18 cellular contexts compared by ENCODE assay signal in genomic region chr9:94082956-94083355, GRCh38. TPM values are rescaled to one million over a fixed set of nuclear protein-coding genes. Genes with fewer than 3 reads are reported as not detected.
DNase-seq lines count a peak whose midpoint lies in the region; ATAC-seq and TF ChIP-seq lines count a peak whose summit lies in the region.
"Had no signal": no experiment of that assay in that cellular context is flagged by ENCODE, and none has a peak within 500 bp of the region (broad histone marks: within the 10 kb centered on the region; RNA-seq: fewer than 3 reads in every experiment).

No MANE protein-coding gene starts in this region.

- H3K9me3 ChIP-seq in heart right ventricle (no peaks in the 10 kb centered on the region), neural cell (ENCODE audit: low read length) (no peaks in the 10 kb centered on the region), upper lobe of right lung (no peaks in the 10 kb centered on the region)

- no peak for TF ChIP-seq CTCF in heart right ventricle (IDR thresholded peaks at IDR 0.05)
- no peak for TF ChIP-seq CTCF in neural cell (IDR thresholded peaks at IDR 0.05; ENCODE audit: poor library complexity, severe bottlenecking)
- TF ChIP-seq CTCF in upper lobe of right lung (IDR thresholded peaks at IDR 0.05): no peak

- peaks cover 3% of the 10 kb centered on the region for H3F3A ChIP-seq in neural cell (ENCODE audit: insufficient read depth, low read length, poor library complexity, severe bottlenecking)

- H3K79me2 ChIP-seq in neural cell (replicated peaks; ENCODE audit: insufficient read depth, low read length): no peaks in the 10 kb centered on the region

- no peak for DNase-seq in T-helper 2 cell treated with Interferon-gamma antibody and Interleukin-4, amounts not matched to agents 5 μg/mL and 100 μg/mL, for 36 hours (ENCODE audit: low spot score)
- DNase-seq in T-helper 2 cell (no peak), heart right ventricle (no peak), upper lobe of right lung (no peak)
- DNase-seq: activated CD4-positive, alpha-beta T cell treated with anti-CD3 and anti-CD28 coated beads for 48 hours; activated naive CD4-positive, alpha-beta T cell treated with anti-CD3 and anti-CD28 coated beads, Interleukin-2, amount 10 ng/mL, durations not matched to agents 7 days and 5 days; brain microvascular endothelial cell; effector memory CD4-positive, alpha-beta T cell; foreskin fibroblast; NCI-H1930; NCI-H524 treated with DMSO at 0.1 percent for 48 hours; stimulated activated CD4-positive, alpha-beta T cell treated with anti-CD3 and anti-CD28 coated beads, Interleukin-4, amount 100 ng/mL, for 1 hour; trophoblast cell had no signal

- peaks cover 3% of the 10 kb centered on the region for H3K36me3 Mint-ChIP-seq in T-helper 2 cell treated with Interferon-gamma antibody and Interleukin-4, amounts not matched to agents 5 μg/mL and 100 μg/mL, for 36 hours (ENCODE audit: low read depth)
- H3K36me3 Mint-ChIP-seq: activated naive CD4-positive, alpha-beta T cell treated with anti-CD3 and anti-CD28 coated beads, Interleukin-2, amount 10 ng/mL, durations not matched to agents 7 days and 5 days had no signal

- TF ChIP-seq EP300 in neural cell (conservative IDR thresholded peaks at IDR 0.05; ENCODE audit: poor library complexity, severe bottlenecking): no peak

- no peak overlapping the region for H3K4me2 ChIP-seq in neural cell (ENCODE audit: low read length)

- peaks cover 0 to 4% (median 0%) of the 10 kb centered on the region in 9 donors for H3K36me3 ChIP-seq in heart right ventricle
- no peaks in the 10 kb centered on the region for H3K36me3 ChIP-seq in neural cell (ENCODE audit: insufficient read depth, low read length)
- no peaks in the 10 kb centered on the region for H3K36me3 ChIP-seq in upper lobe of right lung
- H3K36me3 ChIP-seq: brain microvascular endothelial cell had no signal

- H3K9me3 Mint-ChIP-seq in T-helper 2 cell treated with Interferon-gamma antibody and Interleukin-4, amounts not matched to agents 5 μg/mL and 100 μg/mL, for 36 hours: no peaks in the 10 kb centered on the region
- H3K9me3 Mint-ChIP-seq: activated naive CD4-positive, alpha-beta T cell treated with anti-CD3 and anti-CD28 coated beads, Interleukin-2, amount 10 ng/mL, durations not matched to agents 7 days and 5 days had no signal

- no peak for TF ChIP-seq RAD21 in neural cell (conservative IDR thresholded peaks at IDR 0.05)

- H3K9me2 ChIP-seq in neural cell (ENCODE audit: insufficient read depth, low read length): no peaks in the 10 kb centered on the region

- H3K27me3 Mint-ChIP-seq in T-helper 2 cell treated with Interferon-gamma antibody and Interleukin-4, amounts not matched to agents 5 μg/mL and 100 μg/mL, for 36 hours (ENCODE audit: low read depth): no peaks in the 10 kb centered on the region
- H3K27me3 Mint-ChIP-seq: activated naive CD4-positive, alpha-beta T cell treated with anti-CD3 and anti-CD28 coated beads, Interleukin-2, amount 10 ng/mL, durations not matched to agents 7 days and 5 days had no signal

- intact Hi-C loops in heart right ventricle (cut with DNase I) (loop anchor here in 4 of 10 donors (2.0 to 10.0 kb wide), 6 partner anchors 52 to 129 kb away; no protein-coding TSS in a partner anchor), upper lobe of right lung (cut with DNase I) (no loop called here)

- H3K4me1 ChIP-seq in heart right ventricle (peaks cover 0 to 62% (median 32%) of the 10 kb centered on the region in 9 donors), upper lobe of right lung (peaks cover 13% of the 10 kb centered on the region)

- H3K4me1 Mint-ChIP-seq in T-helper 2 cell treated with Interferon-gamma antibody and Interleukin-4, amounts not matched to agents 5 μg/mL and 100 μg/mL, for 36 hours (ENCODE audit: low read depth): peaks cover 20% of the 10 kb centered on the region
- H3K4me1 Mint-ChIP-seq: activated naive CD4-positive, alpha-beta T cell treated with anti-CD3 and anti-CD28 coated beads, Interleukin-2, amount 10 ng/mL, durations not matched to agents 7 days and 5 days had no signal

- H3K27me3 ChIP-seq in heart right ventricle (no peaks in the 10 kb centered on the region), neural cell (ENCODE audit: insufficient read depth, low read depth, low read length) (no peaks in the 10 kb centered on the region), upper lobe of right lung (no peaks in the 10 kb centered on the region)
- H3K27me3 ChIP-seq: brain microvascular endothelial cell had no signal

- no peak overlapping the region for H2AFZ ChIP-seq in neural cell (ENCODE audit: low read depth, low read length)

- peak overlapping the region; percentile 1 for H3K27ac Mint-ChIP-seq in T-helper 2 cell treated with Interferon-gamma antibody and Interleukin-4, amounts not matched to agents 5 μg/mL and 100 μg/mL, for 36 hours
- H3K27ac Mint-ChIP-seq: activated naive CD4-positive, alpha-beta T cell treated with anti-CD3 and anti-CD28 coated beads, Interleukin-2, amount 10 ng/mL, durations not matched to agents 7 days and 5 days had no signal

- no peak overlapping the region for H3K4me3 Mint-ChIP-seq in T-helper 2 cell treated with Interferon-gamma antibody and Interleukin-4, amounts not matched to agents 5 μg/mL and 100 μg/mL, for 36 hours
- H3K4me3 Mint-ChIP-seq: activated naive CD4-positive, alpha-beta T cell treated with anti-CD3 and anti-CD28 coated beads, Interleukin-2, amount 10 ng/mL, durations not matched to agents 7 days and 5 days had no signal

- no peaks in the 10 kb centered on the region for H4K20me1 ChIP-seq in neural cell (ENCODE audit: insufficient read depth)

- H3K9ac ChIP-seq in neural cell (ENCODE audit: low read length): peak overlapping the region; percentile 21

- ATAC-seq in heart right ventricle (peak in 2 of 8 donors; percentile 39 to 41), upper lobe of right lung (peak; percentile 90), HG03460 (IDR thresholded peaks at IDR 0.05; ENCODE audit: unreplicated experiment) (no peak), HG03159 (IDR thresholded peaks at IDR 0.05; ENCODE audit: unreplicated experiment) (no peak), GM21367 (IDR thresholded peaks at IDR 0.05; ENCODE audit: unreplicated experiment) (no peak)

- 64 to 80% methylated on average over 1 of the region's 1 CpG for WGBS in heart right ventricle, 2 donors

- peak overlapping the region in 9 of 10 donors; percentile 6 to 76 (median 55) for H3K27ac ChIP-seq in heart right ventricle
- peak overlapping the region; percentile 82 for H3K27ac ChIP-seq in neural cell (ENCODE audit: low read length)
- peak overlapping the region; percentile 20 for H3K27ac ChIP-seq in upper lobe of right lung
- H3K27ac ChIP-seq: brain microvascular endothelial cell, C4-2B had no signal

- H3K4me3 ChIP-seq in heart right ventricle: peak overlapping the region in 2 of 10 donors; percentile 33 to 40
- no peak overlapping the region for H3K4me3 ChIP-seq in neural cell (ENCODE audit: low read length)
- H3K4me3 ChIP-seq in upper lobe of right lung: no peak overlapping the region

TF ChIP-seq in neural cell, 6 proteins besides CTCF, POLR2A, EP300 and RAD21:
- TF ChIP-seq TAF1 (IDR thresholded peaks at IDR 0.05; ENCODE audit: low read depth) (no peak), POLR2AphosphoS5 (IDR thresholded peaks at IDR 0.05) (no peak), REST (IDR thresholded peaks at IDR 0.05; ENCODE audit: borderline replicate concordance) (no peak)

RNA-seq across cellular contexts. Expression of gene PTPDC1, which starts 1.3 kb away (rescaled TPM):
- total RNA-seq in heart right ventricle (10 to 100 TPM in 4 of 10 donors, 1 to 10 TPM in 6; 6.3 to 14.7 (median 9.5) TPM), upper lobe of right lung (10.0 TPM)
- polyA plus RNA-seq in heart right ventricle (10 to 100 TPM in 1 of 2 donors, 1 to 10 TPM in 1; 5.3 to 14.3 TPM), neural cell (23.7 and 27.8 TPM in 2 replicates)
- polyA minus RNA-seq in neural cell: 49.9 and 58.2 TPM in 2 replicates

Comparison
In these comparisons a context has a peak if more than half of its experiments do, and no peak if none do; other contexts are left out.
1. H3K27ac ChIP-seq: peak in every context shown above with its lines; median percentile 82 in neural cell; 55 in heart right ventricle; 20 in upper lobe of right lung.